In genomic region chr17:63537991-63538692, GRCh38 we compare ENCODE assay signal across 11 cellular contexts. TPM values are rescaled to one million over a fixed set of nuclear protein-coding genes. Genes with fewer than 3 reads are reported as not detected.
DNase-seq lines count a peak whose midpoint lies in the region; ATAC-seq, FAIRE-seq and TF ChIP-seq lines count a peak whose summit lies in the region.
"Had no signal": no experiment of that assay in that cellular context is flagged by ENCODE, and none has a peak within 500 bp of the region (broad histone marks: within the 10 kb centered on the region; RNA-seq: fewer than 3 reads in every experiment).

No MANE protein-coding gene starts in this region.

- no peak overlapping the region for H3K4me3 Mint-ChIP-seq in natural killer cell treated with Interleukin-12 subunit alpha and Interleukin-12 subunit beta and Interleukin-15 and Interleukin-18, amount 100 ng/mL, for 72 hours
- H3K4me3 Mint-ChIP-seq: T-helper 1 cell treated with Interleukin-12 subunit alpha and Interleukin-12 subunit beta and Interleukin-4 antibody, amounts not matched to agents 30 μg/mL and 1 μg/mL, for 36 hours had no signal

- TF ChIP-seq EP300 in K562 (IDR thresholded peaks at IDR 0.05; ENCODE audit: low read length), result no peak

- peaks cover 23 to 25% of the 10 kb centered on the region in 2 donors for H3K27me3 Mint-ChIP-seq in natural killer cell treated with Interleukin-12 subunit alpha and Interleukin-12 subunit beta and Interleukin-15 and Interleukin-18, amount 100 ng/mL, for 72 hours

- no peaks in the 10 kb centered on the region for H3K9me3 ChIP-seq in K562 (replicated peaks; ENCODE audit: control insufficient read depth, insufficient read depth, low read depth, low read length)

- H3K4me1 Mint-ChIP-seq in natural killer cell treated with Interleukin-12 subunit alpha and Interleukin-12 subunit beta and Interleukin-15 and Interleukin-18, amount 100 ng/mL, for 72 hours (ENCODE audit: low read depth in 2 of 2), result peaks cover 0 to 4% of the 10 kb centered on the region in 2 donors

- no peaks in the 10 kb centered on the region for H3K79me2 ChIP-seq in K562 (ENCODE audit: control insufficient read depth, insufficient read depth, low read length)

- H3K4me2 ChIP-seq in K562 (ENCODE audit: insufficient read depth, low read length), result no peak overlapping the region

- no peaks in the 10 kb centered on the region for H3K36me3 ChIP-seq in K562 (ENCODE audit: control insufficient read depth, insufficient read depth, low read length)

- H3K27ac Mint-ChIP-seq in natural killer cell treated with Interleukin-12 subunit alpha and Interleukin-12 subunit beta and Interleukin-15 and Interleukin-18, amount 100 ng/mL, for 72 hours, result no peak overlapping the region
- H3K27ac Mint-ChIP-seq: T-helper 1 cell treated with Interleukin-12 subunit alpha and Interleukin-12 subunit beta and Interleukin-4 antibody, amounts not matched to agents 30 μg/mL and 1 μg/mL, for 36 hours had no signal

- no TSS peak for BruUV-seq in K562 (replicated peaks; lab: Mats Ljungman, UMichigan)

- DNase-seq in EH (ENCODE audit: low read depth) (peak; percentile 13), NCI-H2107 (lab: John Stamatoyannopoulos, UW) (peak; percentile 25), K562 (ENCODE audit: extremely low read depth in 1 of 4, low spot score in 3 of 4) (peak in 2 of 4 experiments; percentile 62 to 63), NCI-H82 treated with DMSO at 0.1 percent for 48 hours (lab: John Stamatoyannopoulos, UW; ENCODE audit: unreplicated experiment) (no peak), pons (ENCODE audit: low spot score) (no peak), germinal center (ENCODE audit: low spot score) (no peak)
- DNase-seq in natural killer cell treated with Interleukin-12 subunit alpha and Interleukin-12 subunit beta and Interleukin-15 and Interleukin-18, amount 100 ng/mL, for 72 hours (ENCODE audit: low spot score), result peak; percentile 52
- DNase-seq: NCI-H2029 treated with DMSO at 0.1 percent for 48 hours had no signal

- POLR2A ChIA-PET in K562 (lab: Yijun Ruan, JAX), result interaction anchor here (0.5 to 0.6 kb wide), 2 partner anchors 11 kb away, joined by 3 read pairs; no protein-coding TSS in a partner anchor

- peaks cover 32 to 63% of the 10 kb centered on the region in 2 experiments; a peak in 4 of 5 replicates for H3K27me3 ChIP-seq in K562 (ENCODE audit: control insufficient read depth in 2 of 2, insufficient read depth in 2 of 2, low read length in 2 of 2)

- CTCF ChIA-PET in K562 (lab: Yijun Ruan, JAX; ENCODE audit: low intra/inter-chr PET ratio), result no interaction called here

- H3K4me1 ChIP-seq in K562 (replicated peaks in 1 of 2; ENCODE audit: control insufficient read depth in 2 of 2, insufficient read depth in 2 of 2, low read length in 2 of 2), result peaks cover 0 to 26% of the 10 kb centered on the region in 2 experiments; a peak in 2 of 5 replicates

- H3K9ac ChIP-seq in K562 (ENCODE audit: insufficient read depth in 1 of 2, low read depth in 2 of 2, low read length in 2 of 2), result no peak overlapping the region

- no peak for TF ChIP-seq RAD21 in K562 (CRISPR knock-in tag; conservative IDR thresholded peaks at IDR 0.05 in 1 of 2, IDR thresholded peaks at IDR 0.05 in 1 of 2)

- FAIRE-seq in K562 (lab: Jason Lieb, UNC), result no peak

- H4K20me1 ChIP-seq in K562 (replicated peaks; ENCODE audit: control insufficient read depth, insufficient read depth, low read length), result 0 out of 2 replicates have a peak, but pooled peaks cover 5% of the 10 kb centered on the region

- H2AFZ ChIP-seq in K562 (ENCODE audit: low read depth, low read length), result no peak overlapping the region

- 27% methylated on average over 32 of the region's 62 CpGs for WGBS in K562 (ENCODE audit: insufficient coverage, low coverage, missing lambda C conversion rate)

- TF ChIP-seq CTCF in K562 (IDR thresholded peaks at IDR 0.05 in 2 of 3, conservative IDR thresholded peaks at IDR 0.05 in 1 of 3; ENCODE audit: insufficient read depth in 2 of 3, low read depth in 1 of 3, low read length in 3 of 3), result no peak

- H3K27ac ChIP-seq in K562 (ENCODE audit: extremely low read depth, low read depth, low read length), result no peak overlapping the region

- ATAC-seq in K562 (peak; percentile 24), HG03571 (IDR thresholded peaks at IDR 0.05; ENCODE audit: unreplicated experiment) (no peak)
- peak in 1 of 2 donors; percentile 21 for ATAC-seq in natural killer cell treated with Interleukin-12 subunit alpha and Interleukin-12 subunit beta and Interleukin-15 and Interleukin-18, amount 100 ng/mL, for 72 hours

- intact Hi-C loops in K562 (cut with micrococcal nuclease), result no loop called here

- TF ChIP-seq POLR2A in K562 (conservative IDR thresholded peaks at IDR 0.05), result no peak

- no peaks in the 10 kb centered on the region for H3K36me3 Mint-ChIP-seq in natural killer cell treated with Interleukin-12 subunit alpha and Interleukin-12 subunit beta and Interleukin-15 and Interleukin-18, amount 100 ng/mL, for 72 hours

- no peaks in the 10 kb centered on the region for H3K9me3 Mint-ChIP-seq in natural killer cell treated with Interleukin-12 subunit alpha and Interleukin-12 subunit beta and Interleukin-15 and Interleukin-18, amount 100 ng/mL, for 72 hours
- H3K9me3 Mint-ChIP-seq: T-helper 1 cell treated with Interleukin-12 subunit alpha and Interleukin-12 subunit beta and Interleukin-4 antibody, amounts not matched to agents 30 μg/mL and 1 μg/mL, for 36 hours had no signal

- H3K4me3 ChIP-seq in K562, result no peak overlapping the region

- in situ Hi-C loops in K562 (cut with MboI), result no loop called here

- H3K9me1 ChIP-seq in K562 (ENCODE audit: control insufficient read depth, insufficient read depth, low read length), result peaks cover 3% of the 10 kb centered on the region

TF ChIP-seq in K562, 482 proteins besides CTCF, POLR2A, EP300 and RAD21:
- TF ChIP-seq ZBTB33 (CRISPR knock-in tag; IDR thresholded peaks at IDR 0.05) (peak; percentile 21; the same call in 1 of the 2 replicates), ZFP36 (IDR thresholded peaks at IDR 0.05; ENCODE audit: low read depth, low read length, partially characterized antibody) (no peak), EGR1 (conservative IDR thresholded peaks at IDR 0.05) (peak; percentile 39)

RNA-seq across cellular contexts. Expression of gene DCAF7, which starts 12.1 kb away (rescaled TPM):
- 38.0 and 39.5 TPM in 2 replicates for total RNA-seq in K562 (2011; cell fraction: chromatin; rRNA removed; ENCODE audit: low replicate concordance)
- 28.7 and 30.0 TPM in 2 replicates for total RNA-seq in K562 (2011; cell fraction: nucleolus; rRNA removed)
- total RNA-seq in K562 (2011; cell fraction: nucleoplasm; rRNA removed), result 37.9 and 48.6 TPM in 2 replicates
- total RNA-seq in K562 (2014; rRNA removed), result 30.8 and 40.8 TPM in 2 replicates
- 40.8 and 41.8 TPM in 2 replicates for total RNA-seq in K562 (2014; rRNA removed; fragmentation: Illumina TruSeq; extraction: Trizol)
- total RNA-seq in K562 (2015; rRNA removed; fragmentation: Illumina TruSeq; extraction: Trizol), result 40.2 and 41.8 TPM in 2 replicates
- 117 and 123 TPM in 2 replicates for total RNA-seq in K562 (2021)
- polyA plus RNA-seq in K562 (2011; rRNA removed), result 55.5 and 99.8 TPM in 2 replicates
- 70.8 and 74.0 TPM in 2 replicates for polyA plus RNA-seq in K562 (2011; cell fraction: cytosol; rRNA removed)
- 36.3 and 49.3 TPM in 2 replicates for polyA plus RNA-seq in K562 (2011; cell fraction: nucleus; rRNA removed)
- 80.2 and 92.9 TPM in 2 replicates for polyA plus RNA-seq in K562 (2012)
- polyA plus RNA-seq in K562 (2014; fragmentation: Illumina TruSeq; extraction: Trizol), result 76.8 and 82.1 TPM in 2 replicates
- 10 to 100 TPM; 35.9 to 38.0 TPM for polyA plus RNA-seq in K562 (2014; fragmentation: Nextera tagmentation; extraction: Ambion mirVana)
- 39.1 and 47.7 TPM in 2 replicates for polyA plus RNA-seq in K562 (2014; rRNA removed)
- polyA minus RNA-seq in K562 (2011; rRNA and poly(A)+ RNA removed), result 86.0 and 117 TPM in 2 replicates
- polyA minus RNA-seq in K562 (2011; cell fraction: cytosol; rRNA and poly(A)+ RNA removed), result 67.3 and 99.9 TPM in 2 replicates
- 11.7 and 18.8 TPM in 2 replicates for polyA minus RNA-seq in K562 (2011; cell fraction: nucleus; rRNA and poly(A)+ RNA removed)
- 100 to 1,000 TPM; 100 to 107 TPM for total RNA-seq in natural killer cell treated with Interleukin-12 subunit alpha and Interleukin-12 subunit beta and Interleukin-15 and Interleukin-18, amount 100 ng/mL, for 72 hours

RNA-seq across cellular contexts. Expression of gene KCNH6, which starts 15.0 kb away (rescaled TPM):
- total RNA-seq in K562 (2011; cell fraction: chromatin; rRNA removed; ENCODE audit: low replicate concordance), result not detected in 2 replicates
- total RNA-seq in K562 (2011; cell fraction: nucleolus; rRNA removed), result not detected in 2 replicates
- total RNA-seq in K562 (2011; cell fraction: nucleoplasm; rRNA removed), result not detected in 2 replicates
- total RNA-seq in K562 (2014; rRNA removed), result not detected in 2 replicates
- total RNA-seq in K562 (2014; rRNA removed; fragmentation: Illumina TruSeq; extraction: Trizol), result not detected in 2 replicates
- total RNA-seq in K562 (2015; rRNA removed; fragmentation: Illumina TruSeq; extraction: Trizol), result not detected in 2 replicates
- total RNA-seq in K562 (2021), result not detected in 2 replicates
- polyA plus RNA-seq in K562 (2011; rRNA removed), result not detected in 2 replicates
- polyA plus RNA-seq in K562 (2011; cell fraction: cytosol; rRNA removed), result not detected in 2 replicates
- polyA plus RNA-seq in K562 (2011; cell fraction: nucleus; rRNA removed), result not detected in 2 replicates
- polyA plus RNA-seq in K562 (2012), result not detected in 2 replicates
- polyA plus RNA-seq in K562 (2014; fragmentation: Illumina TruSeq; extraction: Trizol), result not detected in 2 replicates
- polyA plus RNA-seq in K562 (2014; fragmentation: Nextera tagmentation; extraction: Ambion mirVana), result not detected
- polyA plus RNA-seq in K562 (2014; rRNA removed), result not detected in 2 replicates
- polyA minus RNA-seq in K562 (2011; rRNA and poly(A)+ RNA removed), result not detected in 2 replicates
- polyA minus RNA-seq in K562 (2011; cell fraction: cytosol; rRNA and poly(A)+ RNA removed), result not detected in 2 replicates
- not detected in 2 replicates for polyA minus RNA-seq in K562 (2011; cell fraction: nucleus; rRNA and poly(A)+ RNA removed)
- total RNA-seq in natural killer cell treated with Interleukin-12 subunit alpha and Interleukin-12 subunit beta and Interleukin-15 and Interleukin-18, amount 100 ng/mL, for 72 hours, result not detected
- total RNA-seq: Daoy had no signal

Comparison
In these comparisons a context has a peak if more than half of its experiments do, and no peak if none do; other contexts are left out.
1. DNase-seq: peak in EH (single experiment), NCI-H2107 (single experiment) and natural killer cell treated with Interleukin-12 subunit alpha and Interleukin-12 subunit beta and Interleukin-15 and Interleukin-18, amount 100 ng/mL, for 72 hours (single experiment); none in NCI-H82 treated with DMSO at 0.1 percent for 48 hours (single experiment), pons (single experiment) and germinal center (single experiment).